ENCODE assay signal across 26 cellular contexts in the genomic region with DNA sequence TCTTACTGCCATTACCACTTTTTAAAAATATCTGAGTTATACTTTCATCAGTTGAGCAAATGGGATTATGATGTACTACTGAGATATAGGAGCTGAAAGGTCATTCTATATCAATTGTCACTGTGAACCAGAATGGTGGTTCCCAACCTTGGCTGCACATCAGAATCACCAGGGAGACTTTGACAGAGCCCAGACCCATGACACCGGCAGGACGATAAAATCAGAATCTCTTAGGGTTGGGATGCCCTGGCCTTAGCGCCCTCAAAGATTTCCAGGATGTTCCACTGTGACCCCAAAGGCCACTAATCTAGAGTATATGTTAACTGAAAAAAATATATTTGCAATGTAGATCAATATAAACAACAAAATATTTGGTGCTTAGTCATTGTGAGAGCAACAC.
"Had no signal": no experiment of that assay in that cellular context is flagged by ENCODE, and none has a peak within 500 bp of the region (broad histone marks: within the 10 kb centered on the region; RNA-seq: fewer than 3 reads in every experiment).

No MANE protein-coding gene starts in this region.

- H3K4me2 ChIP-seq: neural progenitor cell had no signal

- H3K9ac ChIP-seq: neural progenitor cell, parathyroid adenoma had no signal

- H3K36me3 ChIP-seq: neural progenitor cell, ovary, right lobe of liver, sigmoid colon, stomach, thoracic aorta, thyroid gland, tibial nerve, upper lobe of left lung, vagina had no signal

- H3K27ac ChIP-seq: neural progenitor cell, ovary, parathyroid adenoma, psoas muscle, right lobe of liver, sigmoid colon, stomach, thoracic aorta, thyroid gland, tibial nerve, upper lobe of left lung, vagina had no signal

- H3K79me2 ChIP-seq: parathyroid adenoma had no signal

- H3K27me3 ChIP-seq: ovary, right lobe of liver, thyroid gland, upper lobe of left lung, vagina had no signal

- H3K4me3 ChIP-seq: neural progenitor cell, ovary, psoas muscle, right lobe of liver, sigmoid colon, stomach, thoracic aorta, thyroid gland, tibial nerve, upper lobe of left lung, vagina had no signal

- H2AFZ ChIP-seq: neural progenitor cell, parathyroid adenoma had no signal

- H3K9me3 ChIP-seq: ovary, psoas muscle, right lobe of liver, sigmoid colon, thoracic aorta, thyroid gland, tibial nerve, upper lobe of left lung, vagina had no signal

- ATAC-seq: natural killer cell; psoas muscle; right cardiac atrium; right lobe of liver; stimulated activated effector memory CD8-positive, alpha-beta T cell treated with anti-CD3 and anti-CD28 coated beads, Interleukin-12 subunit alpha, Interleukin-12 subunit beta, amount 100 ng/mL, for 72 hours; stimulated activated naive B cell treated with anti-CD40 and anti-IgM and Interleukin-4, amounts not matched to agents 10 μg/mL and 1 μg/mL and 100 μg/mL, for 72 hours had no signal

- DNase-seq: natural killer cell; occipital lobe; ovary; posterior cingulate gyrus; psoas muscle; right cardiac atrium; right lobe of liver; sigmoid colon; small intestine; stimulated activated CD4-positive, alpha-beta T cell treated with anti-CD3 and anti-CD28 coated beads, Interleukin-15, amount 100 ng/mL, for 24 hours; stimulated activated CD4-positive, alpha-beta T cell treated with anti-CD3 and anti-CD28 coated beads, Interleukin-2, amount 100 ng/mL, for 24 hours; stimulated activated CD4-positive, alpha-beta T cell treated with anti-CD3 and anti-CD28 coated beads, Interleukin-2, amount 100 ng/mL, for 48 hours; stimulated activated CD4-positive, alpha-beta T cell treated with anti-CD3 and anti-CD28 coated beads, Interleukin-4, amount 100 ng/mL, for 24 hours; stimulated activated naive B cell treated with anti-CD40 and anti-IgM and Interleukin-4, amounts not matched to agents 10 μg/mL and 1 μg/mL and 100 μg/mL, for 72 hours; stimulated activated naive CD4-positive, alpha-beta T cell treated with Interleukin-2 at 50 U/mL for 16 hours; stomach; thyroid gland; trophoblast cell; upper lobe of left lung had no signal

- H3K4me1 ChIP-seq: neural progenitor cell, parathyroid adenoma, psoas muscle, right lobe of liver, sigmoid colon, thyroid gland, tibial nerve, vagina had no signal

- FAIRE-seq: urothelium cell line had no signal
